Comparison of ENCODE assay signal across 13 cellular contexts in genomic region chr1:7810395-7810794, GRCh38. TPM values are rescaled to one million over a fixed set of nuclear protein-coding genes. Genes with fewer than 3 reads are reported as not detected.
DNase-seq lines count a peak whose midpoint lies in the region; ATAC-seq and TF ChIP-seq lines count a peak whose summit lies in the region.
"Had no signal": no experiment of that assay in that cellular context is flagged by ENCODE, and none has a peak within 500 bp of the region (broad histone marks: within the 10 kb centered on the region; RNA-seq: fewer than 3 reads in every experiment).

No MANE protein-coding gene starts in this region.

- no peak overlapping the region for H3K4me3 Mint-ChIP-seq in activated CD8-positive, alpha-beta memory T cell treated with anti-CD3 and anti-CD28 coated beads, Interleukin-2, amount 10 ng/mL, durations not matched to agents 7 days and 5 days
- no peak overlapping the region for H3K4me3 Mint-ChIP-seq in CD8-positive, alpha-beta memory T cell
- H3K4me3 Mint-ChIP-seq: CD4-positive, CD25-positive, alpha-beta regulatory T cell; effector memory CD8-positive, alpha-beta T cell; mesothelial cell of epicardium had no signal

- no TSS peak for BruUV-seq in Panc1 (replicated peaks; lab: Mats Ljungman, UMichigan)

- no peak for TF ChIP-seq CTCF in Panc1 (IDR thresholded peaks at IDR 0.05)

- H3K4me1 ChIP-seq in Panc1 (ENCODE audit: control insufficient read depth, insufficient read depth, low read length), result no peaks in the 10 kb centered on the region
- H3K4me1 ChIP-seq in CD8-positive, alpha-beta memory T cell (ENCODE audit: insufficient read depth, low read length), result no peaks in the 10 kb centered on the region

- H3K4me3 ChIP-seq in Panc1 (ENCODE audit: low read depth in 2 of 2, low read length in 2 of 2), result no peak overlapping the region
- no peak overlapping the region for H3K4me3 ChIP-seq in CD8-positive, alpha-beta memory T cell (ENCODE audit: low read length)

- in situ Hi-C loops in Panc1 (cut with HindIII; ENCODE audit: low pct_unique_long_range_greater_than_20kb, low sequenced_read_pairs), result no loop called here

- peaks cover 2% of the 10 kb centered on the region for H3K4me1 Mint-ChIP-seq in activated CD8-positive, alpha-beta memory T cell treated with anti-CD3 and anti-CD28 coated beads, Interleukin-2, amount 10 ng/mL, durations not matched to agents 7 days and 5 days
- no peaks in the 10 kb centered on the region for H3K4me1 Mint-ChIP-seq in CD8-positive, alpha-beta memory T cell
- H3K4me1 Mint-ChIP-seq: mesothelial cell of epicardium had no signal

- no peak overlapping the region for H3K27ac ChIP-seq in Panc1 (ENCODE audit: low read length)
- H3K27ac ChIP-seq in CD8-positive, alpha-beta memory T cell (ENCODE audit: low read depth, low read length), result no peak overlapping the region
- H3K27ac ChIP-seq: WERI-Rb-1 had no signal

- CTCF ChIA-PET in activated CD8-positive, alpha-beta memory T cell treated with anti-CD3 and anti-CD28 coated beads, Interleukin-2, amount 10 ng/mL, durations not matched to agents 7 days and 5 days (lab: Charles Lee), result interaction anchor here (0.9 kb wide), 1 partner anchor 41 kb away, joined by 3 read pairs; no protein-coding TSS in a partner anchor
- CTCF ChIA-PET in Panc1 (lab: Charles Lee), result no interaction called here
- CTCF ChIA-PET in CD8-positive, alpha-beta memory T cell (lab: Charles Lee), result no interaction called here

- H3K27me3 ChIP-seq in Panc1 (ENCODE audit: control insufficient read depth, insufficient read depth, low read length), result no peaks in the 10 kb centered on the region
- no peaks in the 10 kb centered on the region for H3K27me3 ChIP-seq in CD8-positive, alpha-beta memory T cell (ENCODE audit: insufficient read depth, low read length, poor library complexity, severe bottlenecking)

- DNase-seq in activated CD8-positive, alpha-beta memory T cell treated with anti-CD3 and anti-CD28 coated beads, Interleukin-2, amount 50 U/mL, for 4 hours, result peak; percentile 28
- no peak for DNase-seq in activated CD8-positive, alpha-beta memory T cell treated with anti-CD3 and anti-CD28 coated beads, Interleukin-2, amount 10 ng/mL, durations not matched to agents 7 days and 5 days
- DNase-seq in Panc1 (ENCODE audit: low read depth, low spot score) (peak; percentile 24), fibroblast of gingiva (ENCODE audit: low read depth) (peak; percentile 78), DMS114 treated with DMSO at 0.1 percent for 48 hours (lab: John Stamatoyannopoulos, UW; ENCODE audit: unreplicated experiment) (no peak)
- peak; percentile 35 for DNase-seq in stimulated activated CD4-positive, alpha-beta T cell treated with anti-CD3 and anti-CD28 coated beads, Interleukin-4, amount 100 ng/mL, for 24 hours
- DNase-seq in CD8-positive, alpha-beta memory T cell, result no peak
- DNase-seq: CD4-positive, CD25-positive, alpha-beta regulatory T cell; effector memory CD8-positive, alpha-beta T cell; NCI-H2029 treated with DMSO at 0.1 percent for 48 hours; WERI-Rb-1 had no signal

- no peaks in the 10 kb centered on the region for H3K27me3 Mint-ChIP-seq in activated CD8-positive, alpha-beta memory T cell treated with anti-CD3 and anti-CD28 coated beads, Interleukin-2, amount 10 ng/mL, durations not matched to agents 7 days and 5 days
- no peaks in the 10 kb centered on the region for H3K27me3 Mint-ChIP-seq in CD8-positive, alpha-beta memory T cell
- H3K27me3 Mint-ChIP-seq: CD4-positive, CD25-positive, alpha-beta regulatory T cell; effector memory CD8-positive, alpha-beta T cell had no signal

- H3K36me3 Mint-ChIP-seq in activated CD8-positive, alpha-beta memory T cell treated with anti-CD3 and anti-CD28 coated beads, Interleukin-2, amount 10 ng/mL, durations not matched to agents 7 days and 5 days, result peaks cover 16% of the 10 kb centered on the region
- peaks cover 16 to 54% (median 32%) of the 10 kb centered on the region in 3 donors for H3K36me3 Mint-ChIP-seq in CD8-positive, alpha-beta memory T cell

- POLR2A ChIA-PET in Panc1 (lab: Charles Lee), result interaction anchor here (0.7 kb wide), 1 partner anchor 9 kb away, joined by 3 read pairs; no protein-coding TSS in a partner anchor
- POLR2A ChIA-PET in CD8-positive, alpha-beta memory T cell (lab: Charles Lee), result no interaction called here

- H3K27ac Mint-ChIP-seq in activated CD8-positive, alpha-beta memory T cell treated with anti-CD3 and anti-CD28 coated beads, Interleukin-2, amount 10 ng/mL, durations not matched to agents 7 days and 5 days, result no peak overlapping the region
- no peak overlapping the region for H3K27ac Mint-ChIP-seq in CD8-positive, alpha-beta memory T cell
- H3K27ac Mint-ChIP-seq: CD4-positive, CD25-positive, alpha-beta regulatory T cell; effector memory CD8-positive, alpha-beta T cell; mesothelial cell of epicardium had no signal

- peaks cover 14% of the 10 kb centered on the region for H3K9me3 ChIP-seq in Panc1 (ENCODE audit: control insufficient read depth, insufficient read depth, low read depth, low read length)
- peaks cover 5% of the 10 kb centered on the region for H3K9me3 ChIP-seq in CD8-positive, alpha-beta memory T cell (ENCODE audit: low read length)

- ATAC-seq in activated CD8-positive, alpha-beta memory T cell treated with anti-CD3 and anti-CD28 coated beads, Interleukin-2, amount 10 ng/mL, durations not matched to agents 7 days and 5 days, result no peak
- ATAC-seq in Panc1 (no peak), HG03565 (IDR thresholded peaks at IDR 0.05; ENCODE audit: unreplicated experiment) (no peak)
- ATAC-seq: effector memory CD8-positive, alpha-beta T cell had no signal

- peaks cover 21% of the 10 kb centered on the region for H3K36me3 ChIP-seq in Panc1 (ENCODE audit: control insufficient read depth, insufficient read depth, low read length)
- H3K36me3 ChIP-seq in CD8-positive, alpha-beta memory T cell (ENCODE audit: insufficient read depth, low read length), result no peaks in the 10 kb centered on the region

- intact Hi-C loops in Panc1 (cut with micrococcal nuclease; ENCODE audit: unreplicated experiment), result no loop called here

- H3K9me3 Mint-ChIP-seq in activated CD8-positive, alpha-beta memory T cell treated with anti-CD3 and anti-CD28 coated beads, Interleukin-2, amount 10 ng/mL, durations not matched to agents 7 days and 5 days (ENCODE audit: low read depth), result peaks cover 15% of the 10 kb centered on the region
- peaks cover 13 to 16% (median 14%) of the 10 kb centered on the region in 5 donors for H3K9me3 Mint-ChIP-seq in CD8-positive, alpha-beta memory T cell

RNA-seq across cellular contexts. Expression of gene PER3, which starts 26.3 kb away (rescaled TPM):
- 1 to 10 TPM; 3.2 to 4.1 TPM for total RNA-seq in activated CD8-positive, alpha-beta memory T cell treated with anti-CD3 and anti-CD28 coated beads, Interleukin-2, amount 10 ng/mL, durations not matched to agents 7 days and 5 days
- 17.0 TPM for total RNA-seq in Panc1 (2021; ENCODE audit: unreplicated experiment)
- 5.0 TPM for polyA plus RNA-seq in Panc1 (2012; ENCODE audit: insufficient read length)
- total RNA-seq in CD8-positive, alpha-beta memory T cell, result 1 to 10 TPM; 4.7 TPM
- 6.3 TPM for polyA plus RNA-seq in CD8-positive, alpha-beta memory T cell

RNA-seq across cellular contexts. Expression of gene VAMP3, which starts 39.3 kb away (rescaled TPM):
- 10 to 100 TPM; 25.7 to 33.1 TPM for total RNA-seq in activated CD8-positive, alpha-beta memory T cell treated with anti-CD3 and anti-CD28 coated beads, Interleukin-2, amount 10 ng/mL, durations not matched to agents 7 days and 5 days
- 106 TPM for total RNA-seq in Panc1 (2021; ENCODE audit: unreplicated experiment)
- polyA plus RNA-seq in Panc1 (2012; ENCODE audit: insufficient read length), result 59.8 TPM
- total RNA-seq in CD8-positive, alpha-beta memory T cell, result 10 to 100 TPM; 27.3 to 32.5 TPM
- polyA plus RNA-seq in CD8-positive, alpha-beta memory T cell, result 41.7 TPM

RNA-seq across cellular contexts. Expression of gene UTS2, which starts 42.5 kb away (rescaled TPM):
- total RNA-seq in activated CD8-positive, alpha-beta memory T cell treated with anti-CD3 and anti-CD28 coated beads, Interleukin-2, amount 10 ng/mL, durations not matched to agents 7 days and 5 days, result under 1 TPM; 0.73 to 0.82 TPM
- not detected for total RNA-seq in Panc1 (2021; ENCODE audit: unreplicated experiment)
- not detected for polyA plus RNA-seq in Panc1 (2012; ENCODE audit: insufficient read length)
- total RNA-seq in CD8-positive, alpha-beta memory T cell, result under 1 TPM in 1 of 2 experiments, not detected in 1; 0.27 TPM
- 10.0 TPM for polyA plus RNA-seq in CD8-positive, alpha-beta memory T cell
- total RNA-seq: mesothelial cell of epicardium had no signal

Comparison
In these comparisons a context has a peak if more than half of its experiments do, and no peak if none do; other contexts are left out.
1. DNase-seq: peak in activated CD8-positive, alpha-beta memory T cell treated with anti-CD3 and anti-CD28 coated beads, Interleukin-2, amount 50 U/mL, for 4 hours (single experiment), Panc1 (single experiment), fibroblast of gingiva (single experiment) and stimulated activated CD4-positive, alpha-beta T cell treated with anti-CD3 and anti-CD28 coated beads, Interleukin-4, amount 100 ng/mL, for 24 hours (single experiment); none in activated CD8-positive, alpha-beta memory T cell treated with anti-CD3 and anti-CD28 coated beads, Interleukin-2, amount 10 ng/mL, durations not matched to agents 7 days and 5 days (single experiment), DMS114 treated with DMSO at 0.1 percent for 48 hours (single experiment) and CD8-positive, alpha-beta memory T cell (0 of 5).